ENCODE assay signal across 8 cellular contexts in genomic region chr10:19817251-19818046, GRCh38. TPM values are rescaled to one million over a fixed set of nuclear protein-coding genes. Genes with fewer than 3 reads are reported as not detected.
DNase-seq lines count a peak whose midpoint lies in the region; TF ChIP-seq lines count a peak whose summit lies in the region.

No MANE protein-coding gene starts in this region.

- peak overlapping the region; percentile 59 for H3K9ac ChIP-seq in HUES48 (ENCODE audit: low read depth, low read length)

- H3K27ac ChIP-seq in HUES48 (ENCODE audit: low read depth, low read length) (peak overlapping the region; percentile 95), caudate nucleus (ENCODE audit: low read depth, low read length) (peak overlapping the region; percentile 81), temporal lobe (ENCODE audit: low read depth, low read length) (peak overlapping the region; percentile 70)

- H3K4me3 ChIP-seq in HUES48 (ENCODE audit: low read depth, low read length) = peak overlapping the region; percentile 84
- H3K4me3 ChIP-seq in lower leg skin (ENCODE audit: low read depth, poor library complexity, severe bottlenecking) = peak overlapping the region; percentile 82

- H3K4me1 ChIP-seq in HUES48 (ENCODE audit: control insufficient read depth, insufficient read depth, low read length) = peaks cover 14% of the 10 kb centered on the region

- TF ChIP-seq POLR2A in lower leg skin (IDR thresholded peaks at IDR 0.05) = no peak

- peak; percentile 47; the same call in 2 of the 3 replicates for TF ChIP-seq CTCF in GM12872 (IDR thresholded peaks at IDR 0.05; ENCODE audit: insufficient read depth, low read depth, low read length)
- no peak for TF ChIP-seq CTCF in lower leg skin (IDR thresholded peaks at IDR 0.05)

- H3K9me3 ChIP-seq in HUES48 (ENCODE audit: control insufficient read depth, insufficient read depth, low read length) = no peaks in the 10 kb centered on the region

- peaks cover 6% of the 10 kb centered on the region; the same call in 1 of the 2 replicates for H3K27me3 ChIP-seq in HUES48 (ENCODE audit: control insufficient read depth, insufficient read depth, low read length)

- H3K36me3 ChIP-seq in HUES48 (ENCODE audit: control insufficient read depth, insufficient read depth, low read length) = no peaks in the 10 kb centered on the region

- DNase-seq in caudate nucleus (lab: John Stamatoyannopoulos, UW) (peak in 24 of 61 donors; percentile 8 to 72 (median 56)), lower leg skin (ENCODE audit: low spot score in 2 of 2) (peak; percentile 54 to 88), OCI-M2 (lab: John Stamatoyannopoulos, UW; ENCODE audit: unreplicated experiment) (no peak), NCI-H510A treated with DMSO at 0.1 percent for 48 hours (lab: John Stamatoyannopoulos, UW) (no peak), COR-L47 (lab: John Stamatoyannopoulos, UW) (no peak)

- intact Hi-C loops in lower leg skin (cut with DNase I; ENCODE audit: low total_unique reads) = no loop called here

- WGBS in lower leg skin, 2 donors = 0 to 1% methylated on average over 27 to 36 of the region's 37 CpGs

RNA-seq across cellular contexts. Expression of gene PLXDC2, which starts 1.2 kb away (rescaled TPM):
- total RNA-seq in lower leg skin (100 to 1,000 TPM in 2 of 4 donors, 10 to 100 TPM in 2; 75.3 to 113 (median 95.3) TPM), temporal lobe (9.3 TPM)

Comparison
In these comparisons a context has a peak if more than half of its experiments do, and no peak if none do; other contexts are left out.
1. DNase-seq: peak in lower leg skin (2 of 2); none in OCI-M2 (single experiment), NCI-H510A treated with DMSO at 0.1 percent for 48 hours (single experiment) and COR-L47 (single experiment).
2. Peak in every context shown above with its lines, with median percentiles within 50 percentile points of each other: H3K27ac ChIP-seq.